35 cellular contexts compared by ENCODE assay signal in the genomic region with DNA sequence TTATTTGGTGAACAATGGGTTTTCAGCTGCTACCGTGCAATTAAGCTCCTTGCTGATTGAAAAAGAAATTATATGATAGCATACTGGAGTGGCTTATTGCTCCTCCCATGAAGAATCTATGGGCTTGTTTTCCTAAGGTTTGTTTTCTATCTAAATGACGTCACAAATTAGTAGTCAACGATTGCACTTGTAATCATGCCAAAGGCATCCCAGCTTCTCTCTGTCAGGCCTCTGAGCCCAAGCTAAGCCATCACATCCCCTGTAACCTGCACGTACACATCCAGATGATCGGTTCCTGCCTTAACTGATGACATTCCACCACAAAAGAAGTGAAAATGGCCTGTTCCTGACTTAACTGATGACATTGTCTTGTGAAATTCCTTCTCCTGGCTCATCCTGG.
"Had no signal": no experiment of that assay in that cellular context is flagged by ENCODE, and none has a peak within 500 bp of the region (broad histone marks: within the 10 kb centered on the region; RNA-seq: fewer than 3 reads in every experiment).

No MANE protein-coding gene starts in this region.

- H3K4me1 ChIP-seq: adrenal gland, body of pancreas, uterus had no signal

- DNase-seq: activated CD4-positive, alpha-beta memory T cell treated with anti-CD3 and anti-CD28 coated beads for 36 hours; activated CD4-positive, alpha-beta T cell treated with anti-CD3 and anti-CD28 coated beads, Interleukin-2, amount 10 ng/mL, durations not matched to agents 24 days and 14 days; activated CD4-positive, CD25-positive, alpha-beta regulatory T cell treated with anti-CD3 and anti-CD28 coated beads, Interleukin-2, amount 50 U/mL, for 72 hours; activated CD8-positive, alpha-beta memory T cell treated with anti-CD3 and anti-CD28 coated beads, Interleukin-2, amount 50 U/mL, for 4 hours; activated effector memory CD4-positive, alpha-beta T cell treated with anti-CD3 and anti-CD28 coated beads, Interleukin-2, amount 50 U/mL, for 16 hours; activated naive CD4-positive, alpha-beta T cell treated with anti-CD3 and anti-CD28 coated beads for 36 hours; activated naive CD8-positive, alpha-beta T cell treated with anti-CD3 and anti-CD28 coated beads for 36 hours; activated T-cell treated with anti-CD3 and anti-CD28 coated beads, Interleukin-2, amount 50 U/mL, for 1 hour; adrenal gland; aorta; body of pancreas; dorsolateral prefrontal cortex; effector memory CD4-positive, alpha-beta T cell; erythroblast; gastrocnemius medialis; glutamatergic neuron; left cardiac atrium; left ventricle myocardium superior; naive B cell; nephron progenitor cell; stimulated activated CD4-positive, alpha-beta T cell treated with anti-CD3 and anti-CD28 coated beads, Interleukin-1b, Interleukin-23, amount 100 ng/mL, for 48 hours; stimulated activated CD4-positive, alpha-beta T cell treated with anti-CD3 and anti-CD28 coated beads, Interleukin-4, amount 100 ng/mL, for 4 hours; stimulated activated CD8-positive, alpha-beta memory T cell treated with anti-CD3 and anti-CD28 coated beads, Interleukin-4, amount 100 ng/mL, for 48 hours; stimulated activated naive CD8-positive, alpha-beta T cell treated with anti-CD3 and anti-CD28 coated beads, Interleukin-15, amount 100 ng/mL, for 72 hours; substantia nigra; T1000; uterus; WERI-Rb-1 had no signal

- FAIRE-seq: keratinocyte had no signal

- ATAC-seq: body of pancreas; gastrocnemius medialis; left cardiac atrium; left ventricle myocardium superior; sciatic nerve; stimulated activated memory B cell treated with anti-CD40 and anti-IgM and Interleukin-4, amounts not matched to agents 10 μg/mL and 1 μg/mL and 100 μg/mL, for 72 hours; stimulated activated naive CD8-positive, alpha-beta T cell treated with anti-CD3 and anti-CD28 coated beads, Interleukin-15, amount 100 ng/mL, for 72 hours had no signal

- H3K27ac ChIP-seq: adrenal gland, body of pancreas, cardiac muscle cell, coronary artery, dorsolateral prefrontal cortex, gastrocnemius medialis, neutrophil, skin epidermis, uterus, WERI-Rb-1 had no signal

- H3K9me3 ChIP-seq: adrenal gland, body of pancreas, gastrocnemius medialis, neutrophil, uterus had no signal

- H3K27me3 ChIP-seq: adrenal gland, body of pancreas, cardiac muscle cell, dorsolateral prefrontal cortex, neutrophil, uterus had no signal

- H3K36me3 ChIP-seq: adrenal gland, cardiac muscle cell, gastrocnemius medialis, neutrophil, uterus, WERI-Rb-1 had no signal

- H3K4me3 ChIP-seq: adrenal gland, body of pancreas, cardiac muscle cell, coronary artery, dorsolateral prefrontal cortex, gastrocnemius medialis, skin epidermis, uterus had no signal
